15 cellular contexts compared by ENCODE assay signal in genomic region chr13:25678398-25678797, GRCh38.
DNase-seq lines count a peak whose midpoint lies in the region; ATAC-seq, FAIRE-seq and TF ChIP-seq lines count a peak whose summit lies in the region.
"Had no signal": no experiment of that assay in that cellular context is flagged by ENCODE, and none has a peak within 500 bp of the region (broad histone marks: within the 10 kb centered on the region; RNA-seq: fewer than 3 reads in every experiment).

No MANE protein-coding gene starts in this region.

- H3K4me3 ChIP-seq in HEK293 (ENCODE audit: low read depth, low read length) (no peak overlapping the region), RWPE2 (ENCODE audit: severe bottlenecking) (no peak overlapping the region), PC-9 (no peak overlapping the region)
- H3K4me3 ChIP-seq: upper lobe of left lung had no signal

- no peaks in the 10 kb centered on the region for H3K79me2 ChIP-seq in PC-9 (ENCODE audit: low read depth)

- no peak overlapping the region for H2AFZ ChIP-seq in PC-9

- no peaks in the 10 kb centered on the region for H3K27me3 Mint-ChIP-seq in activated CD4-positive, alpha-beta T cell treated with anti-CD3 and anti-CD28 coated beads, Interleukin-2, amount 10 ng/mL, durations not matched to agents 7 days and 5 days
- H3K27me3 Mint-ChIP-seq in osteocyte (ENCODE audit: unreplicated experiment) (no peaks in the 10 kb centered on the region), T-helper 17 cell (peaks cover 29% of the 10 kb centered on the region)

- no peaks in the 10 kb centered on the region for H3K9me3 Mint-ChIP-seq in activated CD4-positive, alpha-beta T cell treated with anti-CD3 and anti-CD28 coated beads, Interleukin-2, amount 10 ng/mL, durations not matched to agents 7 days and 5 days
- H3K9me3 Mint-ChIP-seq in osteocyte (ENCODE audit: unreplicated experiment) = peaks cover 9% of the 10 kb centered on the region

- H3K27me3 ChIP-seq in RWPE2 (ENCODE audit: insufficient read depth, poor library complexity, severe bottlenecking) = no peaks in the 10 kb centered on the region
- peaks cover 57% of the 10 kb centered on the region for H3K27me3 ChIP-seq in PC-9 (ENCODE audit: insufficient read depth, low read depth)
- H3K27me3 ChIP-seq: upper lobe of left lung had no signal

- FAIRE-seq in HTR-8/SVneo (lab: Jason Lieb, UNC) = no peak

- H3K27ac Mint-ChIP-seq in activated CD4-positive, alpha-beta T cell treated with anti-CD3 and anti-CD28 coated beads, Interleukin-2, amount 10 ng/mL, durations not matched to agents 7 days and 5 days = no peak overlapping the region
- H3K27ac Mint-ChIP-seq in osteocyte (ENCODE audit: unreplicated experiment) (no peak overlapping the region), T-helper 17 cell (no peak overlapping the region)

- POLR2A ChIA-PET in activated CD4-positive, alpha-beta T cell treated with anti-CD3 and anti-CD28 coated beads, Interleukin-2, amount 10 ng/mL, durations not matched to agents 7 days and 5 days (lab: Charles Lee) = no interaction called here
- POLR2A ChIA-PET in HEK293 (lab: Yijun Ruan, JAX) (no interaction called here), PC-9 (lab: Charles Lee; ENCODE audit: unreplicated experiment) (no interaction called here)

- H4K20me1 ChIP-seq in PC-9 (ENCODE audit: insufficient read depth) = no peaks in the 10 kb centered on the region

- no peaks in the 10 kb centered on the region for H3K9me3 ChIP-seq in HEK293 (ENCODE audit: control insufficient read depth, insufficient read depth, low read depth, low read length)
- H3K9me3 ChIP-seq in RWPE2 (ENCODE audit: severe bottlenecking) = no peaks in the 10 kb centered on the region
- H3K9me3 ChIP-seq in PC-9 (ENCODE audit: insufficient read depth, low read depth) = no peaks in the 10 kb centered on the region
- H3K9me3 ChIP-seq in T-helper 17 cell (ENCODE audit: control insufficient read depth, low read length, poor library complexity, severe bottlenecking) = no peaks in the 10 kb centered on the region
- H3K9me3 ChIP-seq: upper lobe of left lung had no signal

- H3K36me3 ChIP-seq in HEK293 (ENCODE audit: control insufficient read depth in 2 of 2, insufficient read depth in 1 of 2, low read length in 2 of 2) (no peaks in the 10 kb centered on the region), RWPE2 (ENCODE audit: low read depth) (no peaks in the 10 kb centered on the region), PC-9 (ENCODE audit: low read depth) (no peaks in the 10 kb centered on the region)
- H3K36me3 ChIP-seq: upper lobe of left lung had no signal

- CTCF ChIA-PET in activated CD4-positive, alpha-beta T cell treated with anti-CD3 and anti-CD28 coated beads, Interleukin-2, amount 10 ng/mL, durations not matched to agents 7 days and 5 days (lab: Charles Lee) = no interaction called here
- CTCF ChIA-PET in HEK293 (lab: Yijun Ruan, JAX) (no interaction called here), PC-9 (lab: Charles Lee) (no interaction called here)

- H3K4me3 Mint-ChIP-seq in activated CD4-positive, alpha-beta T cell treated with anti-CD3 and anti-CD28 coated beads, Interleukin-2, amount 10 ng/mL, durations not matched to agents 7 days and 5 days = no peak overlapping the region
- H3K4me3 Mint-ChIP-seq in osteocyte (ENCODE audit: unreplicated experiment) = no peak overlapping the region
- no peak overlapping the region for H3K4me3 Mint-ChIP-seq in T-helper 17 cell

- H3F3A ChIP-seq in PC-9 (ENCODE audit: insufficient read depth, low read depth) = no peaks in the 10 kb centered on the region

- H3K4me2 ChIP-seq in PC-9 = no peak overlapping the region

- H3K27ac ChIP-seq in HEK293 (ENCODE audit: extremely low read depth, low read depth, low read length) (no peak overlapping the region), RWPE2 (ENCODE audit: poor library complexity, severe bottlenecking) (no peak overlapping the region), PC-9 (no peak overlapping the region)
- H3K27ac ChIP-seq: epithelial cell of prostate, HL-60, upper lobe of left lung had no signal

- peak; percentile 3 for DNase-seq in activated CD4-positive, alpha-beta T cell treated with anti-CD3 and anti-CD28 coated beads, Interleukin-2, amount 50 U/mL, for 1 hour
- DNase-seq in activated CD4-positive, alpha-beta T cell treated with anti-CD3 and anti-CD28 coated beads, Interleukin-2, amount 10 ng/mL, durations not matched to agents 7 days and 5 days = no peak
- DNase-seq in RWPE2 (ENCODE audit: low spot score) = no peak
- peak; percentile 36 for DNase-seq in osteocyte (ENCODE audit: extremely low spot score, unreplicated experiment)
- no peak for DNase-seq in PC-9
- no peak for DNase-seq in T-helper 17 cell
- DNase-seq in HTR-8/SVneo (ENCODE audit: insufficient read length, low spot score) = no peak
- DNase-seq: AML-193; DMS153; NCI-H345; stimulated activated CD4-positive, alpha-beta T cell treated with anti-CD3 and anti-CD28 coated beads, Interleukin-2, amount 100 ng/mL, for 24 hours; upper lobe of left lung had no signal

- BruUV-seq in PC-9 (replicated peaks; lab: Mats Ljungman, UMichigan) = no TSS peak

- H3K4me1 ChIP-seq in HEK293 (ENCODE audit: control insufficient read depth, insufficient read depth, low read length) (no peaks in the 10 kb centered on the region), RWPE2 (ENCODE audit: insufficient read depth, poor library complexity, severe bottlenecking) (no peaks in the 10 kb centered on the region), PC-9 (replicated peaks; ENCODE audit: insufficient read depth) (no peaks in the 10 kb centered on the region)
- H3K4me1 ChIP-seq: upper lobe of left lung had no signal

- H3K9me2 ChIP-seq in PC-9 (ENCODE audit: insufficient read depth) = no peaks in the 10 kb centered on the region

- H3K36me3 Mint-ChIP-seq in activated CD4-positive, alpha-beta T cell treated with anti-CD3 and anti-CD28 coated beads, Interleukin-2, amount 10 ng/mL, durations not matched to agents 7 days and 5 days (ENCODE audit: low read depth) = no peaks in the 10 kb centered on the region
- no peaks in the 10 kb centered on the region for H3K36me3 Mint-ChIP-seq in osteocyte (ENCODE audit: unreplicated experiment)
- no peaks in the 10 kb centered on the region for H3K36me3 Mint-ChIP-seq in T-helper 17 cell (ENCODE audit: low read depth)

- no peaks in the 10 kb centered on the region for H3K4me1 Mint-ChIP-seq in activated CD4-positive, alpha-beta T cell treated with anti-CD3 and anti-CD28 coated beads, Interleukin-2, amount 10 ng/mL, durations not matched to agents 7 days and 5 days
- no peaks in the 10 kb centered on the region for H3K4me1 Mint-ChIP-seq in osteocyte (ENCODE audit: unreplicated experiment)
- no peaks in the 10 kb centered on the region for H3K4me1 Mint-ChIP-seq in T-helper 17 cell

- ATAC-seq in RWPE2 (ENCODE audit: low read depth) = peak; percentile 48; the same call in 1 of the 3 replicates
- ATAC-seq in T-helper 17 cell = no peak

- intact Hi-C loops in PC-9 (cut with micrococcal nuclease; ENCODE audit: unreplicated experiment) = no loop called here

- TF ChIP-seq CTCF in HEK293 (tag by site-specific recombination; IDR thresholded peaks at IDR 0.05) = peak; percentile 17; the same call in 1 of the 2 replicates
- TF ChIP-seq CTCF in RWPE2 (IDR thresholded peaks at IDR 0.05; ENCODE audit: poor library complexity, severe bottlenecking) = no peak
- TF ChIP-seq CTCF in osteocyte (IDR thresholded peaks at IDR 0.05) = no peak
- TF ChIP-seq CTCF in PC-9 (conservative IDR thresholded peaks at IDR 0.05) = no peak

TF ChIP-seq in HEK293, 187 proteins besides CTCF, POLR2A, EP300 and RAD21 (continues in another document):
- TF ChIP-seq ZNF529 (tag by site-specific recombination; IDR thresholded peaks at IDR 0.05; ENCODE audit: insufficient replicate concordance) = no peak
- no peak for TF ChIP-seq ZNF280D (tag by site-specific recombination; IDR thresholded peaks at IDR 0.05)
- TF ChIP-seq ZNF146 (tag by site-specific recombination; IDR thresholded peaks at IDR 0.05) = no peak

Comparison
In these comparisons a context has a peak if more than half of its experiments do, and no peak if none do; other contexts are left out.
1. DNase-seq: peak in activated CD4-positive, alpha-beta T cell treated with anti-CD3 and anti-CD28 coated beads, Interleukin-2, amount 50 U/mL, for 1 hour (single experiment) and osteocyte (single experiment); none in activated CD4-positive, alpha-beta T cell treated with anti-CD3 and anti-CD28 coated beads, Interleukin-2, amount 10 ng/mL, durations not matched to agents 7 days and 5 days (single experiment), RWPE2 (single experiment), PC-9 (0 of 2), T-helper 17 cell (0 of 3) and HTR-8/SVneo (single experiment).